23 cellular contexts compared by ENCODE assay signal in genomic region chr7:24769014-24769830, GRCh38. TPM values are rescaled to one million over a fixed set of nuclear protein-coding genes. Genes with fewer than 3 reads are reported as not detected.
DNase-seq lines count a peak whose midpoint lies in the region; ATAC-seq and TF ChIP-seq lines count a peak whose summit lies in the region.
"Had no signal": no experiment of that assay in that cellular context is flagged by ENCODE, and none has a peak within 500 bp of the region (broad histone marks: within the 10 kb centered on the region; RNA-seq: fewer than 3 reads in every experiment).

No MANE protein-coding gene starts in this region.

- POLR2A ChIA-PET in activated CD4-positive, alpha-beta memory T cell treated with anti-CD3 and anti-CD28 coated beads, Interleukin-2, amount 10 ng/mL, durations not matched to agents 7 days and 5 days (lab: Charles Lee): interaction anchor here (1.1 to 1.3 kb wide), 2 partner anchors 13 to 356 kb away, joined by 4 to 6 read pairs; partner anchors contain the start of gene CYCS
- POLR2A ChIA-PET in activated CD4-positive, alpha-beta memory T cell treated with anti-CD3 and anti-CD28 coated beads for 36 hours (lab: Charles Lee): no interaction called here
- POLR2A ChIA-PET in CD8-positive, alpha-beta T cell (lab: Charles Lee): no interaction called here

- no peak for TF ChIP-seq CTCF in CD8-positive, alpha-beta T cell (IDR thresholded peaks at IDR 0.05)
- no peak for TF ChIP-seq CTCF in adrenal gland (IDR thresholded peaks at IDR 0.05)

- WGBS in adrenal gland, 4 donors: 64 to 75% (median 73%) methylated on average over 9 of the region's 9 CpGs

- peaks cover 21% of the 10 kb centered on the region for H3K27me3 Mint-ChIP-seq in activated CD4-positive, alpha-beta memory T cell treated with anti-CD3 and anti-CD28 coated beads, Interleukin-2, amount 10 ng/mL, durations not matched to agents 7 days and 5 days
- peaks cover 23% of the 10 kb centered on the region for H3K27me3 Mint-ChIP-seq in activated CD4-positive, alpha-beta memory T cell treated with anti-CD3 and anti-CD28 coated beads for 36 hours
- peaks cover 16% of the 10 kb centered on the region for H3K27me3 Mint-ChIP-seq in T-helper 1 cell treated with Interleukin-12 subunit alpha and Interleukin-12 subunit beta and Interleukin-4 antibody, amounts not matched to agents 30 μg/mL and 1 μg/mL, for 36 hours (ENCODE audit: low read depth)
- peaks cover 14% of the 10 kb centered on the region for H3K27me3 Mint-ChIP-seq in CD8-positive, alpha-beta T cell (ENCODE audit: low read depth)

- H3K4me1 Mint-ChIP-seq in activated CD4-positive, alpha-beta memory T cell treated with anti-CD3 and anti-CD28 coated beads, Interleukin-2, amount 10 ng/mL, durations not matched to agents 7 days and 5 days: peaks cover 33% of the 10 kb centered on the region
- no peaks in the 10 kb centered on the region for H3K4me1 Mint-ChIP-seq in activated CD4-positive, alpha-beta memory T cell treated with anti-CD3 and anti-CD28 coated beads for 36 hours (ENCODE audit: low read depth)
- peaks cover 27% of the 10 kb centered on the region for H3K4me1 Mint-ChIP-seq in T-helper 1 cell treated with Interleukin-12 subunit alpha and Interleukin-12 subunit beta and Interleukin-4 antibody, amounts not matched to agents 30 μg/mL and 1 μg/mL, for 36 hours (ENCODE audit: low read depth)
- H3K4me1 Mint-ChIP-seq in CD8-positive, alpha-beta T cell (ENCODE audit: low read depth): no peaks in the 10 kb centered on the region
- H3K4me1 Mint-ChIP-seq: activated T-helper 17 cell treated with anti-CD3 and anti-CD28 coated beads, Interleukin-2, amount 50 U/mL, for 72 hours had no signal

- H3K9me3 ChIP-seq in CD8-positive, alpha-beta T cell (ENCODE audit: low read length): no peaks in the 10 kb centered on the region
- H3K9me3 ChIP-seq in adrenal gland (replicated peaks in 1 of 3): no peaks in the 10 kb centered on the region
- H3K9me3 ChIP-seq: A549, HAP-1, mucosa of descending colon, SK-N-SH, transverse colon had no signal

- no peaks in the 10 kb centered on the region for H3K4me1 ChIP-seq in CD8-positive, alpha-beta T cell (ENCODE audit: insufficient read depth, low read length)
- H3K4me1 ChIP-seq in adrenal gland (replicated peaks in 1 of 2): no peaks in the 10 kb centered on the region
- H3K4me1 ChIP-seq: A549, HAP-1, transverse colon had no signal

- peaks cover 6% of the 10 kb centered on the region for H3K36me3 Mint-ChIP-seq in activated CD4-positive, alpha-beta memory T cell treated with anti-CD3 and anti-CD28 coated beads, Interleukin-2, amount 10 ng/mL, durations not matched to agents 7 days and 5 days (ENCODE audit: low read depth)
- peaks cover 7% of the 10 kb centered on the region for H3K36me3 Mint-ChIP-seq in activated CD4-positive, alpha-beta memory T cell treated with anti-CD3 and anti-CD28 coated beads for 36 hours
- peaks cover 15% of the 10 kb centered on the region for H3K36me3 Mint-ChIP-seq in T-helper 1 cell treated with Interleukin-12 subunit alpha and Interleukin-12 subunit beta and Interleukin-4 antibody, amounts not matched to agents 30 μg/mL and 1 μg/mL, for 36 hours (ENCODE audit: low read depth)
- no peaks in the 10 kb centered on the region for H3K36me3 Mint-ChIP-seq in CD8-positive, alpha-beta T cell

- intact Hi-C loops in activated CD4-positive, alpha-beta memory T cell treated with anti-CD3 and anti-CD28 coated beads for 36 hours (cut with micrococcal nuclease): no loop called here
- intact Hi-C loops in CD8-positive, alpha-beta T cell (cut with DNase I, micrococcal nuclease): no loop called here
- intact Hi-C loops in adrenal gland (cut with DNase I): no loop called here

- H3K27ac ChIP-seq in CD8-positive, alpha-beta T cell (ENCODE audit: low read depth, low read length): no peak overlapping the region
- H3K27ac ChIP-seq in adrenal gland: no peak overlapping the region
- H3K27ac ChIP-seq: A549, KMS-11, transverse colon had no signal

- no peak overlapping the region for H3K4me3 Mint-ChIP-seq in activated CD4-positive, alpha-beta memory T cell treated with anti-CD3 and anti-CD28 coated beads, Interleukin-2, amount 10 ng/mL, durations not matched to agents 7 days and 5 days
- no peak overlapping the region for H3K4me3 Mint-ChIP-seq in activated CD4-positive, alpha-beta memory T cell treated with anti-CD3 and anti-CD28 coated beads for 36 hours
- no peak overlapping the region for H3K4me3 Mint-ChIP-seq in T-helper 1 cell treated with Interleukin-12 subunit alpha and Interleukin-12 subunit beta and Interleukin-4 antibody, amounts not matched to agents 30 μg/mL and 1 μg/mL, for 36 hours
- H3K4me3 Mint-ChIP-seq in CD8-positive, alpha-beta T cell: no peak overlapping the region
- H3K4me3 Mint-ChIP-seq: activated T-helper 17 cell treated with anti-CD3 and anti-CD28 coated beads, Interleukin-2, amount 50 U/mL, for 72 hours; stimulated activated naive CD8-positive, alpha-beta T cell treated with anti-CD3 and anti-CD28 coated beads, Interleukin-15, Interleukin-2, amounts not matched to agents 100 ng/mL and 50 ng/mL, for 24 hours had no signal

- peak; percentile 52 for ATAC-seq in HG02759 (IDR thresholded peaks at IDR 0.05; ENCODE audit: unreplicated experiment)
- no peak for ATAC-seq in GM18858 (IDR thresholded peaks at IDR 0.05; ENCODE audit: unreplicated experiment)
- no peak for ATAC-seq in CD8-positive, alpha-beta T cell
- ATAC-seq: A549; activated T-helper 17 cell treated with anti-CD3 and anti-CD28 coated beads, Interleukin-2, amount 50 U/mL, for 72 hours; esophagus mucosa; mucosa of descending colon; Panc1 had no signal

- no peak overlapping the region for H3K4me3 ChIP-seq in CD8-positive, alpha-beta T cell (ENCODE audit: low read depth, low read length)
- no peak overlapping the region for H3K4me3 ChIP-seq in adrenal gland
- H3K4me3 ChIP-seq: A549, HAP-1, mucosa of descending colon, transverse colon had no signal

- H3K36me3 ChIP-seq in CD8-positive, alpha-beta T cell (ENCODE audit: insufficient read depth, low read length): no peaks in the 10 kb centered on the region
- no peaks in the 10 kb centered on the region for H3K36me3 ChIP-seq in adrenal gland (replicated peaks in 1 of 2)
- H3K36me3 ChIP-seq: HAP-1, transverse colon had no signal

- no peaks in the 10 kb centered on the region for H3K27me3 ChIP-seq in CD8-positive, alpha-beta T cell (ENCODE audit: insufficient read depth, low read length)
- H3K27me3 ChIP-seq in adrenal gland: no peaks in the 10 kb centered on the region

- peaks cover 7% of the 10 kb centered on the region for H3K9me3 Mint-ChIP-seq in activated CD4-positive, alpha-beta memory T cell treated with anti-CD3 and anti-CD28 coated beads, Interleukin-2, amount 10 ng/mL, durations not matched to agents 7 days and 5 days
- no peaks in the 10 kb centered on the region for H3K9me3 Mint-ChIP-seq in activated CD4-positive, alpha-beta memory T cell treated with anti-CD3 and anti-CD28 coated beads for 36 hours
- H3K9me3 Mint-ChIP-seq in T-helper 1 cell treated with Interleukin-12 subunit alpha and Interleukin-12 subunit beta and Interleukin-4 antibody, amounts not matched to agents 30 μg/mL and 1 μg/mL, for 36 hours: peaks cover 17% of the 10 kb centered on the region
- peaks cover 12% of the 10 kb centered on the region for H3K9me3 Mint-ChIP-seq in CD8-positive, alpha-beta T cell

- no peak for TF ChIP-seq POLR2A in adrenal gland (IDR thresholded peaks at IDR 0.05)

- CTCF ChIA-PET in activated CD4-positive, alpha-beta memory T cell treated with anti-CD3 and anti-CD28 coated beads, Interleukin-2, amount 10 ng/mL, durations not matched to agents 7 days and 5 days (lab: Charles Lee): interaction anchor here (1.0 to 1.5 kb wide), 3 partner anchors 42 to 329 kb away, joined by 3 to 4 read pairs (median 3); no protein-coding TSS in a partner anchor
- CTCF ChIA-PET in activated CD4-positive, alpha-beta memory T cell treated with anti-CD3 and anti-CD28 coated beads for 36 hours (lab: Charles Lee): no interaction called here
- CTCF ChIA-PET in CD8-positive, alpha-beta T cell (lab: Charles Lee): interaction anchor here (1.5 to 1.6 kb wide), 2 partner anchors 325 to 329 kb away, joined by 4 read pairs; no protein-coding TSS in a partner anchor

- no peak for DNase-seq in activated CD4-positive, alpha-beta memory T cell treated with anti-CD3 and anti-CD28 coated beads, Interleukin-2, amount 10 ng/mL, durations not matched to agents 7 days and 5 days
- no peak for DNase-seq in activated CD4-positive, alpha-beta memory T cell treated with anti-CD3 and anti-CD28 coated beads for 36 hours
- DNase-seq in kidney tubule cell (ENCODE audit: low spot score) (peak; percentile 62), adrenal gland (no peak)
- no peak for DNase-seq in CD8-positive, alpha-beta T cell
- DNase-seq: activated CD8-positive, alpha-beta memory T cell treated with anti-CD3 and anti-CD28 coated beads for 24 hours; C1 segment of cervical spinal cord; caudate nucleus; DMS 273 treated with DMSO at 0.1 percent for 48 hours; mucosa of descending colon; occipital lobe; SK-N-SH; transverse colon had no signal

- peak overlapping the region; percentile 64 for H3K27ac Mint-ChIP-seq in activated CD4-positive, alpha-beta memory T cell treated with anti-CD3 and anti-CD28 coated beads, Interleukin-2, amount 10 ng/mL, durations not matched to agents 7 days and 5 days
- H3K27ac Mint-ChIP-seq in activated CD4-positive, alpha-beta memory T cell treated with anti-CD3 and anti-CD28 coated beads for 36 hours: no peak overlapping the region
- H3K27ac Mint-ChIP-seq in T-helper 1 cell treated with Interleukin-12 subunit alpha and Interleukin-12 subunit beta and Interleukin-4 antibody, amounts not matched to agents 30 μg/mL and 1 μg/mL, for 36 hours: peak overlapping the region; percentile 59
- H3K27ac Mint-ChIP-seq in CD8-positive, alpha-beta T cell: no peak overlapping the region
- H3K27ac Mint-ChIP-seq: activated T-helper 17 cell treated with anti-CD3 and anti-CD28 coated beads, Interleukin-2, amount 50 U/mL, for 72 hours; stimulated activated naive CD8-positive, alpha-beta T cell treated with anti-CD3 and anti-CD28 coated beads, Interleukin-15, Interleukin-2, amounts not matched to agents 100 ng/mL and 50 ng/mL, for 24 hours had no signal

RNA-seq across cellular contexts. Expression of gene GSDME, which starts 12.0 kb away (rescaled TPM):
- 1 to 10 TPM; 1.7 to 1.8 TPM for total RNA-seq in activated CD4-positive, alpha-beta memory T cell treated with anti-CD3 and anti-CD28 coated beads, Interleukin-2, amount 10 ng/mL, durations not matched to agents 7 days and 5 days
- total RNA-seq in activated CD4-positive, alpha-beta memory T cell treated with anti-CD3 and anti-CD28 coated beads for 36 hours: 1 to 10 TPM; 4.7 TPM
- not detected for total RNA-seq in CD8-positive, alpha-beta T cell
- total RNA-seq in adrenal gland: 10 to 100 TPM in 1 of 8 donors, 1 to 10 TPM in 7; 2.6 to 10.3 (median 6.3) TPM
- 1 to 10 TPM; 4.3 to 6.8 (median 5.7) TPM for polyA plus RNA-seq in adrenal gland

Comparison
In these comparisons a context has a peak if more than half of its experiments do, and no peak if none do; other contexts are left out.
1. H3K27ac Mint-ChIP-seq: peak in activated CD4-positive, alpha-beta memory T cell treated with anti-CD3 and anti-CD28 coated beads, Interleukin-2, amount 10 ng/mL, durations not matched to agents 7 days and 5 days (single experiment) and T-helper 1 cell treated with Interleukin-12 subunit alpha and Interleukin-12 subunit beta and Interleukin-4 antibody, amounts not matched to agents 30 μg/mL and 1 μg/mL, for 36 hours (single experiment); none in activated CD4-positive, alpha-beta memory T cell treated with anti-CD3 and anti-CD28 coated beads for 36 hours (single experiment) and CD8-positive, alpha-beta T cell (single experiment).